In the genomic region with DNA sequence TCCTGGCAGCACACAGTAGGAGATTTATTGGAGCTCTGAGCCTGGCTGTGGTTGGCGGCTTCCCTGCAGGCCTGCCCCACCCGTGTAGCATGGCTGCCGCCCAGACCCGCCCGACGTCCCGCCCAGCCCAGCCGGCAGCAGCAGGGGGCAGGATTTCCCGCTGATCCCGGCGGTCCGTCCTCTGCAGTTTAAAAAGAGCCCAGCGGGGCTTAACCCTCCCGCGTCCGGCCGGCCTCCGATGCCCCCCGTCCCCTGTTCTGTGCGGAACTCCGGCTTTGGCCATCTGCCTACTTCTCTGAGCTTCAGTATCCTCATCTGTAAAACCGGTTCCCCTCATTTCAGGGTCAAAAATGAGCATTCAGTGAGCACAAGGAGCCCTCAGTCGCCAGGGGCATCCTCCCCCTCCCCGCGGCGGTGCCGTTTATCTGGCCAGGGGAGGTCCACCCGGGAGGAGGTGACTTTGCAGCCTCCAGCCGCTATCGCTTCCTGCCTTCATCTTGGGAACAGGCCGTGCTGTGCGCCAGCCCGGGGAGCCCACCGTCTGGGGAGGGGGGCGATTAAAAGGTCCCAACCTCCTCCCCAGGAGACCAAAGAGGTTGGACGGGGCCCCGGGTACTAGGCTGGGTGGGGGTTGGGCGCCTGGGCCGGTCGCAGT, we compare ENCODE assay signal across 8 cellular contexts. TPM values are rescaled to one million over a fixed set of nuclear protein-coding genes. Genes with fewer than 3 reads are reported as not detected.
DNase-seq lines count a peak whose midpoint lies in the region; ATAC-seq and TF ChIP-seq lines count a peak whose summit lies in the region.

A gene (plus strand): TSS at position 476 of the 655 bp plus-strand sequence. CDS start 1,456 bp downstream, outside the sequence.

- H3K27me3 Mint-ChIP-seq in CD4-positive, CD25-positive, alpha-beta regulatory T cell = peaks cover 34% of the 10 kb centered on the region
- peaks cover 2% of the 10 kb centered on the region for H3K27me3 Mint-ChIP-seq in activated naive CD8-positive, alpha-beta T cell
- peaks cover 8% of the 10 kb centered on the region for H3K27me3 Mint-ChIP-seq in neural crest cell (ENCODE audit: low read depth)

- H3K4me2 ChIP-seq in OCI-LY3 (ENCODE audit: low read length) = peak within 1 kb of the TSS; percentile 92

- DNase-seq in CD4-positive, CD25-positive, alpha-beta regulatory T cell = peak in 1 of 3 donors; percentile 45
- DNase-seq in HCEC 1CT (peak; percentile 86), globus pallidus (ENCODE audit: low spot score) (peak; percentile 69), neural crest cell (ENCODE audit: low read depth, low spot score) (peak; percentile 80)

- H3K27me3 ChIP-seq in CD4-positive, CD25-positive, alpha-beta regulatory T cell (ENCODE audit: control insufficient read depth, insufficient read depth, low read length) = peaks cover 2% of the 10 kb centered on the region
- H3K27me3 ChIP-seq in OCI-LY3 (ENCODE audit: low read depth, low read length) = peaks cover 5% of the 10 kb centered on the region; the same call in 1 of the 2 replicates

- H3K27ac ChIP-seq in CD4-positive, CD25-positive, alpha-beta regulatory T cell (ENCODE audit: insufficient read depth, low read length, poor library complexity, severe bottlenecking) = no peak within 1 kb of the TSS
- H3K27ac ChIP-seq in OCI-LY3 (ENCODE audit: low read length) = no peak within 1 kb of the TSS

- H3K36me3 Mint-ChIP-seq in CD4-positive, CD25-positive, alpha-beta regulatory T cell = no peaks in the 10 kb centered on the region
- H3K36me3 Mint-ChIP-seq in activated naive CD8-positive, alpha-beta T cell = no peaks in the 10 kb centered on the region
- H3K36me3 Mint-ChIP-seq in neural crest cell (ENCODE audit: low read depth) = no peaks in the 10 kb centered on the region

- H3K9me3 Mint-ChIP-seq in CD4-positive, CD25-positive, alpha-beta regulatory T cell = peaks cover 0 to 4% (median 0%) of the 10 kb centered on the region in 7 donors
- H3K9me3 Mint-ChIP-seq in activated naive CD8-positive, alpha-beta T cell (ENCODE audit: low read depth) = no peaks in the 10 kb centered on the region
- H3K9me3 Mint-ChIP-seq in neural crest cell = no peaks in the 10 kb centered on the region

- H3K79me2 ChIP-seq in OCI-LY3 (ENCODE audit: low read length) = no peaks in the 10 kb centered on the region

- peak within 1 kb of the TSS in 1 of 3 donors; percentile 63 for H3K27ac Mint-ChIP-seq in CD4-positive, CD25-positive, alpha-beta regulatory T cell
- no peak within 1 kb of the TSS for H3K27ac Mint-ChIP-seq in activated naive CD8-positive, alpha-beta T cell
- peak within 1 kb of the TSS; percentile 78 for H3K27ac Mint-ChIP-seq in neural crest cell (ENCODE audit: unreplicated experiment)

- H3K4me1 ChIP-seq in CD4-positive, CD25-positive, alpha-beta regulatory T cell (ENCODE audit: control insufficient read depth, insufficient read depth, low read length, poor library complexity, severe bottlenecking) = peaks cover 21% of the 10 kb centered on the region
- H3K4me1 ChIP-seq in OCI-LY3 (ENCODE audit: low read length) = peaks cover 4% of the 10 kb centered on the region; the same call in 1 of the 2 replicates

- H3K4me1 Mint-ChIP-seq in CD4-positive, CD25-positive, alpha-beta regulatory T cell = peaks cover 0 to 10% (median 2%) of the 10 kb centered on the region in 4 donors
- H3K4me1 Mint-ChIP-seq in activated naive CD8-positive, alpha-beta T cell (ENCODE audit: low read depth) = peaks cover 21% of the 10 kb centered on the region
- H3K4me1 Mint-ChIP-seq in neural crest cell = peaks cover 12% of the 10 kb centered on the region

- H3K9me3 ChIP-seq in CD4-positive, CD25-positive, alpha-beta regulatory T cell (ENCODE audit: control insufficient read depth in 2 of 2, low read length in 2 of 2) = no peaks in the 10 kb centered on the region
- no peaks in the 10 kb centered on the region for H3K9me3 ChIP-seq in OCI-LY3 (ENCODE audit: insufficient read depth, low read length)

- H2AFZ ChIP-seq in OCI-LY3 (ENCODE audit: low read depth, low read length) = peak within 1 kb of the TSS; percentile 87

- H3K36me3 ChIP-seq in CD4-positive, CD25-positive, alpha-beta regulatory T cell (ENCODE audit: control insufficient read depth, insufficient read depth, low read length) = no peaks in the 10 kb centered on the region
- H3K36me3 ChIP-seq in OCI-LY3 (replicated peaks; ENCODE audit: low read depth, low read length) = peaks cover 2% of the 10 kb centered on the region

- H3K4me3 Mint-ChIP-seq in CD4-positive, CD25-positive, alpha-beta regulatory T cell = peak within 1 kb of the TSS; percentile 60 to 84 (median 80)
- peak within 1 kb of the TSS; percentile 84 for H3K4me3 Mint-ChIP-seq in activated naive CD8-positive, alpha-beta T cell
- peak within 1 kb of the TSS; percentile 90 for H3K4me3 Mint-ChIP-seq in neural crest cell

- H3K9ac ChIP-seq in OCI-LY3 (ENCODE audit: low read length) = peak within 1 kb of the TSS; percentile 45

- TF ChIP-seq CTCF in OCI-LY3 (IDR thresholded peaks at IDR 0.05; ENCODE audit: low read depth, low read length) (peak; percentile 47), neural crest cell (conservative IDR thresholded peaks at IDR 0.05) (peak; percentile 66)

- no peak within 1 kb of the TSS for H3K4me3 ChIP-seq in CD4-positive, CD25-positive, alpha-beta regulatory T cell (ENCODE audit: low read depth, low read length)
- peak within 1 kb of the TSS; percentile 77 for H3K4me3 ChIP-seq in OCI-LY3 (ENCODE audit: low read length)

- no peak for ATAC-seq in CD4-positive, CD25-positive, alpha-beta regulatory T cell (ENCODE audit: low read depth in 2 of 2)
- ATAC-seq in GM21367 (IDR thresholded peaks at IDR 0.05; ENCODE audit: unreplicated experiment) (no peak), GM19324 (IDR thresholded peaks at IDR 0.05; ENCODE audit: low FRiP score, unreplicated experiment) (no peak)

- peaks cover 6% of the 10 kb centered on the region for H4K20me1 ChIP-seq in OCI-LY3 (ENCODE audit: insufficient read depth, low read length)

RNA-seq across cellular contexts. Expression of the gene that starts here (rescaled TPM):
- 1.8 TPM for total RNA-seq in CD4-positive, CD25-positive, alpha-beta regulatory T cell
- under 1 TPM in 1 of 4 donors, not detected in 3; 0.22 TPM for polyA plus RNA-seq in CD4-positive, CD25-positive, alpha-beta regulatory T cell
- total RNA-seq in neural crest cell = 7.8 and 8.9 TPM in 2 replicates
